In genomic region chr13:73056054-73056962, GRCh38 we compare ENCODE assay signal across 12 cellular contexts. TPM values are rescaled to one million over a fixed set of nuclear protein-coding genes. Genes with fewer than 3 reads are reported as not detected.
DNase-seq lines count a peak whose midpoint lies in the region; ATAC-seq and TF ChIP-seq lines count a peak whose summit lies in the region.
"Had no signal": no experiment of that assay in that cellular context is flagged by ENCODE, and none has a peak within 500 bp of the region (broad histone marks: within the 10 kb centered on the region; RNA-seq: fewer than 3 reads in every experiment).

No MANE protein-coding gene starts in this region.

- peaks cover 5% of the 10 kb centered on the region for H3F3A ChIP-seq in smooth muscle cell (ENCODE audit: low read depth)

- TF ChIP-seq CTCF in foreskin fibroblast (IDR thresholded peaks at IDR 0.05; ENCODE audit: low read depth, low read length): no peak
- TF ChIP-seq CTCF in smooth muscle cell (IDR thresholded peaks at IDR 0.05; ENCODE audit: borderline replicate concordance, insufficient read depth, poor library complexity, severe bottlenecking): no peak

- H3K79me2 ChIP-seq in smooth muscle cell (ENCODE audit: low read depth): no peaks in the 10 kb centered on the region

- H2AFZ ChIP-seq in smooth muscle cell (ENCODE audit: low read depth): no peak overlapping the region

- H3K27me3 ChIP-seq in SJSA1 (replicated peaks): 0 out of 2 replicates have a peak, but pooled peaks cover 4% of the 10 kb centered on the region
- H3K27me3 ChIP-seq in smooth muscle cell (ENCODE audit: low read depth): no peaks in the 10 kb centered on the region

- H4K20me1 ChIP-seq in smooth muscle cell (ENCODE audit: low read depth): peaks cover 4% of the 10 kb centered on the region

- no peak for ATAC-seq in HG02840 (IDR thresholded peaks at IDR 0.05; ENCODE audit: low FRiP score, unreplicated experiment)
- no peak for ATAC-seq in GM19328 (IDR thresholded peaks at IDR 0.05; ENCODE audit: unreplicated experiment)
- ATAC-seq in GM19351 (IDR thresholded peaks at IDR 0.05; ENCODE audit: unreplicated experiment): no peak
- ATAC-seq: activated T-helper 17 cell treated with anti-CD3 and anti-CD28 coated beads, Interleukin-2, amount 50 U/mL, for 72 hours had no signal

- peaks cover 21% of the 10 kb centered on the region for H3K4me1 ChIP-seq in SJSA1 (replicated peaks)
- peaks cover 30% of the 10 kb centered on the region for H3K4me1 ChIP-seq in smooth muscle cell (ENCODE audit: low read depth)

- no peak overlapping the region for H3K9ac ChIP-seq in smooth muscle cell (ENCODE audit: low read depth)

- peak; percentile 80 for DNase-seq in HCEC 1CT
- DNase-seq in SJSA1 (ENCODE audit: low read depth in 1 of 2, low spot score in 2 of 2): peak; percentile 47 to 69
- peak; percentile 28 to 57 for DNase-seq in foreskin fibroblast
- no peak for DNase-seq in smooth muscle cell (lab: John Stamatoyannopoulos, UW; ENCODE audit: unreplicated experiment)
- DNase-seq: effector CD8-positive, alpha-beta T cell; GDM1; KG1; stimulated activated naive CD4-positive, alpha-beta T cell had no signal

- 36% methylated on average over 9 of the region's 9 CpGs for WGBS in smooth muscle cell (ENCODE audit: low lambda C conversion rate)

- no peaks in the 10 kb centered on the region for H3K9me3 ChIP-seq in SJSA1 (replicated peaks)
- no peaks in the 10 kb centered on the region for H3K9me3 ChIP-seq in smooth muscle cell (replicated peaks; ENCODE audit: low read depth)

- H3K4me2 ChIP-seq in smooth muscle cell: peak overlapping the region; percentile 79

- H3K4me3 ChIP-seq in SJSA1 (no peak overlapping the region), foreskin fibroblast (ENCODE audit: low read depth in 1 of 2, low read length in 2 of 2) (no peak overlapping the region), smooth muscle cell (no peak overlapping the region)

- H3K36me3 ChIP-seq in SJSA1 (peaks cover 6% of the 10 kb centered on the region), smooth muscle cell (ENCODE audit: low read depth) (no peaks in the 10 kb centered on the region)

- peak overlapping the region; percentile 42 for H3K27ac ChIP-seq in SJSA1
- H3K27ac ChIP-seq in smooth muscle cell (ENCODE audit: low read depth): peak overlapping the region; percentile 69

RNA-seq across cellular contexts. Expression of gene KLF5, which starts 2.5 kb away (rescaled TPM):
- 4.2 and 5.3 TPM in 2 replicates for total RNA-seq in SJSA1 (2014; rRNA removed; shearing (Covaris generic))
- total RNA-seq in smooth muscle cell: 27.0 and 30.0 TPM in 2 replicates
- 9.7 and 28.7 TPM in 2 replicates for polyA plus RNA-seq in smooth muscle cell
